Comparison of ENCODE assay signal across 8 cellular contexts in genomic region chr15:58958811-58959210, GRCh38.
"Had no signal": no experiment of that assay in that cellular context is flagged by ENCODE, and none has a peak within 500 bp of the region (broad histone marks: within the 10 kb centered on the region; RNA-seq: fewer than 3 reads in every experiment).

No MANE protein-coding gene starts in this region.

- H3K27ac ChIP-seq: GM23248 had no signal

- H3K4me3 ChIP-seq: GM23248, GM23338, HAP-1 had no signal

- H3K9me3 ChIP-seq: HAP-1 had no signal

- H3K36me3 ChIP-seq: HAP-1 had no signal

- DNase-seq: GM23248, GOT3, H7, H9, HCEC 1CT, HFFc6 had no signal

- H3K4me1 ChIP-seq: HAP-1 had no signal
